ENCODE assay signal across 14 cellular contexts in the genomic region with DNA sequence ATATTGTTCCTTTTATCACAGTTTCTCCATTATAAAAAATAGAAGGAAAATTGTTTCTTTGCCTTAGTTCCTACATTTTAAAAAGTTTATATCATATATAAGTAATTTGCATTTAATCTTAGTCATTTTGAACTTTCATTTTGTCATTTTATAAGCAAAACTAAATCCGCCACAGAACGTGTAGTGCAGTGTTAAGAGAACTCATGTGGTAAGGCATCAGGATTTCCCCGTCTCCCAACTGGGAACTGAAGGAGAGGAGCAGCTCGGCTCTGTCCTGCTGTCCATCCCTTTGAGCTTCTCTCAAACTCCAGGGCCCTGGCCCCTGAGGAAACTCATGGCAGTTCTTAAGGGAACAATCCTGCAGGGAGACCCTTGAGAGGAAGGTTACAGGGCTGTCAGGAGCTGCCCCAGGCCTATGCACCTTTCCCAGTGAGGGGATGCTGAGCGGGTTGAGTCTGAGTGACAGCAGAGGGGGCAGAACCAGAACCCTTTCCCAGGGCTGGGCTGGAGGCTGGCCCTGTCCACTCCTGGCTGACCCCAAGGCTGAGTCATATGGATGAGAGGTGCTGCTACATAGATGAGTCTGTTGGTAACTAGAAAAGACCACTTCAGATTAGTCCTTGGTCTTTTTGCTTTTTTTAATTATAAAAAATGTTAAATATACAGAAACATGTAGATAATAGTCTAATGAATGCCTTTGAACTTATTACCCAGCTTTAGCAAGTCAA.
"Had no signal": no experiment of that assay in that cellular context is flagged by ENCODE, and none has a peak within 500 bp of the region (broad histone marks: within the 10 kb centered on the region; RNA-seq: fewer than 3 reads in every experiment).

No MANE protein-coding gene starts in this region.

- H3K4me3 Mint-ChIP-seq: activated CD8-positive, alpha-beta T cell treated with anti-CD3 and anti-CD28 coated beads for 36 hours; activated naive CD4-positive, alpha-beta T cell treated with anti-CD3 and anti-CD28 coated beads for 36 hours; nephron progenitor cell had no signal

- DNase-seq: activated CD4-positive, alpha-beta T cell treated with anti-CD3 and anti-CD28 coated beads for 1 hour; activated CD8-positive, alpha-beta memory T cell treated with anti-CD3 and anti-CD28 coated beads, Interleukin-2, amount 50 U/mL, for 48 hours; activated CD8-positive, alpha-beta T cell treated with anti-CD3 and anti-CD28 coated beads for 36 hours; activated naive CD4-positive, alpha-beta T cell treated with anti-CD3 and anti-CD28 coated beads for 36 hours; hippocampal formation; kidney glomerular epithelial cell; mesendoderm; nephron progenitor cell; right lobe of liver; stimulated activated CD4-positive, alpha-beta T cell treated with anti-CD3 and anti-CD28 coated beads, Interleukin-4, amount 100 ng/mL, for 4 hours; stimulated activated CD8-positive, alpha-beta memory T cell treated with anti-CD3 and anti-CD28 coated beads, Interleukin-4, amount 100 ng/mL, for 48 hours; stimulated activated naive CD8-positive, alpha-beta T cell treated with anti-CD3 and anti-CD28 coated beads, Interleukin-15, Interleukin-2, amounts not matched to agents 100 U/mL and 50 U/mL, for 24 hours; T1000 had no signal

- H3K27ac Mint-ChIP-seq: activated CD8-positive, alpha-beta T cell treated with anti-CD3 and anti-CD28 coated beads for 36 hours; activated naive CD4-positive, alpha-beta T cell treated with anti-CD3 and anti-CD28 coated beads for 36 hours; activated T-helper 2 cell treated with anti-CD3 and anti-CD28 coated beads, Interferon-gamma antibody, Interleukin-2, Interleukin-4, amounts not matched to agents 10 μg/mL and 5 μg/mL and 100 μg/mL, durations not matched to agents 14 hours and 24 hours and 36 hours had no signal

- H3K27me3 Mint-ChIP-seq: activated CD8-positive, alpha-beta T cell treated with anti-CD3 and anti-CD28 coated beads for 36 hours had no signal

- ATAC-seq: right lobe of liver had no signal
